ENCODE assay signal across 8 cellular contexts in the genomic region with DNA sequence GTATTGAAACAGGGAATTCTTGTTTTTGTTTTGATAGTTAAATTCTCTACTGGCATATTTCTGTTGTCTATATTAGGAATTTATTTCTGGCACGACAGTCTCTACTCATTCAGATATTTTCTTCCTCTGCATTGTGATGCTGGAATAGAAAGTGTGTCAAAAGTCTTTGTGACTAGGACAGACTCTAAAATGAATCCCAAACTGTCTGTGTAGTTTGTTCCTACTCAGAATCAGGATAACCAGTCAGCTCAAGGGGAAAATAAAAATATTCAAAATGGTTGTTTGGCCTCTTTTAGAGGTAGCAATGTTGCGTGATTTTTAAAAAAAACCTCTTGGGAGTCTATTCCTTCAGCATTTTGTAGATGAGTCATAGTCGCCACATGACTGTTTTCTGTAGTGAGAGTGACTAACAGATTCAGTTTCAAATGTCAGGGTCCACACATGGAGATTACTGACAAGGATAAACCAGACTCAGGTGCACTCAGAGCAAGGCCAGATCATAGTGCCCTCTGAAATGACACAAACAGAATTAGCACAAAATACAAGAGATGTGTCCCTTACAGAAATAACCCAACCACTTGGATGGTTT. TPM values are rescaled to one million over a fixed set of nuclear protein-coding genes. Genes with fewer than 3 reads are reported as not detected.
DNase-seq lines count a peak whose midpoint lies in the region; ATAC-seq and TF ChIP-seq lines count a peak whose summit lies in the region.

No MANE protein-coding gene starts in this region.

- H3K4me3 ChIP-seq in AG04450 (ENCODE audit: low read depth, low read length), result no peak overlapping the region

- peak; percentile 97 for ATAC-seq in GM19023 (IDR thresholded peaks at IDR 0.05; ENCODE audit: unreplicated experiment)
- ATAC-seq in HG03066 (IDR thresholded peaks at IDR 0.05; ENCODE audit: low read depth, unreplicated experiment), result peak; percentile 97
- ATAC-seq in activated T-helper 17 cell treated with anti-CD3 and anti-CD28 coated beads, Interleukin-2, amount 50 U/mL, for 72 hours (replicated peaks), result peak; percentile 98
- ATAC-seq in stimulated activated effector memory CD8-positive, alpha-beta T cell treated with anti-CD3 and anti-CD28 coated beads, Interleukin-12 subunit alpha, Interleukin-12 subunit beta, amount 100 ng/mL, for 72 hours, result peak; percentile 97
- ATAC-seq in Right ventricle myocardium inferior, result no peak

- H3K9me3 ChIP-seq in AG04450 (ENCODE audit: control insufficient read depth, insufficient read depth, low read length), result no peaks in the 10 kb centered on the region

- intact Hi-C loops in CD14-positive monocyte (cut with micrococcal nuclease) (no loop called here), Right ventricle myocardium inferior (cut with DNase I) (no loop called here)

- H3K9me3 Mint-ChIP-seq in activated T-helper 17 cell treated with anti-CD3 and anti-CD28 coated beads, Interleukin-2, amount 50 U/mL, for 72 hours, result no peaks in the 10 kb centered on the region
- H3K9me3 Mint-ChIP-seq in stimulated activated effector memory CD8-positive, alpha-beta T cell treated with anti-CD3 and anti-CD28 coated beads, Interleukin-12 subunit alpha, Interleukin-12 subunit beta, amount 100 ng/mL, for 72 hours, result no peaks in the 10 kb centered on the region
- H3K9me3 Mint-ChIP-seq in CD14-positive monocyte, result peaks cover 0 to 7% (median 3%) of the 10 kb centered on the region in 7 donors

- DNase-seq in AG04450 (ENCODE audit: low read depth, low spot score) (peak; percentile 30), CD14-positive monocyte (ENCODE audit: low spot score) (no peak), DMS114 treated with DMSO at 0.1 percent for 48 hours (lab: John Stamatoyannopoulos, UW; ENCODE audit: unreplicated experiment) (no peak), Right ventricle myocardium inferior (ENCODE audit: missing footprints) (no peak)
- DNase-seq in stimulated activated effector memory CD8-positive, alpha-beta T cell treated with anti-CD3 and anti-CD28 coated beads, Interleukin-12 subunit alpha, Interleukin-12 subunit beta, amount 100 ng/mL, for 72 hours (ENCODE audit: low spot score in 2 of 2), result no peak

- H3K27me3 Mint-ChIP-seq in activated T-helper 17 cell treated with anti-CD3 and anti-CD28 coated beads, Interleukin-2, amount 50 U/mL, for 72 hours, result peaks cover 28% of the 10 kb centered on the region
- peaks cover 0 to 3% (median 3%) of the 10 kb centered on the region in 3 donors for H3K27me3 Mint-ChIP-seq in CD14-positive monocyte (ENCODE audit: low read depth in 3 of 3)

- H3K27ac ChIP-seq in AG04450 (ENCODE audit: low read depth, low read length), result no peak overlapping the region

- H3K27ac Mint-ChIP-seq in activated T-helper 17 cell treated with anti-CD3 and anti-CD28 coated beads, Interleukin-2, amount 50 U/mL, for 72 hours, result peak overlapping the region; percentile 46
- H3K27ac Mint-ChIP-seq in stimulated activated effector memory CD8-positive, alpha-beta T cell treated with anti-CD3 and anti-CD28 coated beads, Interleukin-12 subunit alpha, Interleukin-12 subunit beta, amount 100 ng/mL, for 72 hours, result no peak overlapping the region
- H3K27ac Mint-ChIP-seq in CD14-positive monocyte, result no peak overlapping the region

- H3K4me1 Mint-ChIP-seq in activated T-helper 17 cell treated with anti-CD3 and anti-CD28 coated beads, Interleukin-2, amount 50 U/mL, for 72 hours, result peaks cover 10% of the 10 kb centered on the region
- H3K4me1 Mint-ChIP-seq in stimulated activated effector memory CD8-positive, alpha-beta T cell treated with anti-CD3 and anti-CD28 coated beads, Interleukin-12 subunit alpha, Interleukin-12 subunit beta, amount 100 ng/mL, for 72 hours, result no peaks in the 10 kb centered on the region
- no peaks in the 10 kb centered on the region for H3K4me1 Mint-ChIP-seq in CD14-positive monocyte

- no peaks in the 10 kb centered on the region for H3K36me3 Mint-ChIP-seq in activated T-helper 17 cell treated with anti-CD3 and anti-CD28 coated beads, Interleukin-2, amount 50 U/mL, for 72 hours (ENCODE audit: low read depth)
- no peaks in the 10 kb centered on the region for H3K36me3 Mint-ChIP-seq in stimulated activated effector memory CD8-positive, alpha-beta T cell treated with anti-CD3 and anti-CD28 coated beads, Interleukin-12 subunit alpha, Interleukin-12 subunit beta, amount 100 ng/mL, for 72 hours
- H3K36me3 Mint-ChIP-seq in CD14-positive monocyte, result no peaks in the 10 kb centered on the region

- no peak for TF ChIP-seq CTCF in AG04450 (IDR thresholded peaks at IDR 0.05; ENCODE audit: low read depth, low read length)
- TF ChIP-seq CTCF in CD14-positive monocyte (IDR thresholded peaks at IDR 0.05), result no peak

- POLR2A ChIA-PET in AG04450 (lab: Yijun Ruan, JAX), result no interaction called here

- H3K27me3 ChIP-seq in AG04450 (ENCODE audit: control insufficient read depth, insufficient read depth, low read length), result no peaks in the 10 kb centered on the region

- CTCF ChIA-PET in AG04450 (lab: Charles Lee), result interaction anchor here (0.5 to 0.7 kb wide), 3 partner anchors 51 to 535 kb away, joined by 4 to 5 read pairs (median 4); no protein-coding TSS in a partner anchor

- no peak overlapping the region for H3K4me3 Mint-ChIP-seq in activated T-helper 17 cell treated with anti-CD3 and anti-CD28 coated beads, Interleukin-2, amount 50 U/mL, for 72 hours
- no peak overlapping the region for H3K4me3 Mint-ChIP-seq in stimulated activated effector memory CD8-positive, alpha-beta T cell treated with anti-CD3 and anti-CD28 coated beads, Interleukin-12 subunit alpha, Interleukin-12 subunit beta, amount 100 ng/mL, for 72 hours
- H3K4me3 Mint-ChIP-seq in CD14-positive monocyte, result no peak overlapping the region

RNA-seq across cellular contexts. Expression of a gene that starts 13.1 kb away (rescaled TPM):
- 2.3 TPM in 2 replicates for polyA plus RNA-seq in AG04450 (2011; rRNA removed)
- 3.3 and 5.0 TPM in 2 replicates for polyA minus RNA-seq in AG04450 (2011; rRNA and poly(A)+ RNA removed)
- not detected for total RNA-seq in activated T-helper 17 cell treated with anti-CD3 and anti-CD28 coated beads, Interleukin-2, amount 50 U/mL, for 72 hours
- polyA plus RNA-seq in CD14-positive monocyte, result not detected
- not detected for total RNA-seq in Right ventricle myocardium inferior
